ENCODE assay signal across 15 cellular contexts in genomic region chr9:135804588-135805421, GRCh38.
A peak's percentile ranks its signal among the peaks of the same experiment; 100 is the strongest.
DNase-seq lines count a peak whose midpoint lies in the region; ATAC-seq, FAIRE-seq and TF ChIP-seq lines count a peak whose summit lies in the region.
"Had no signal": no experiment of that assay in that cellular context is flagged by ENCODE, and none has a peak within 500 bp of the region (broad histone marks: within the 10 kb centered on the region; RNA-seq: fewer than 3 reads in every experiment).

No MANE protein-coding gene starts in this region.

- peak overlapping the region in 1 of 2 experiments; percentile 37 for H2BK12ac ChIP-seq in mesenchymal stem cell (ENCODE audit: low read length in 2 of 2)

- H2AK5ac ChIP-seq in mesenchymal stem cell (ENCODE audit: low read length, severe bottlenecking), result no peak overlapping the region

- H3K9ac ChIP-seq in GM23248 (no peak overlapping the region), GM12878 (ENCODE audit: control insufficient read depth, insufficient read depth, low read length) (no peak overlapping the region), mesenchymal stem cell (ENCODE audit: low read length) (no peak overlapping the region)

- ATAC-seq in GM12878 (peak; percentile 22; the same call in 1 of the 3 replicates), HG03025 (IDR thresholded peaks at IDR 0.05; ENCODE audit: low FRiP score, unreplicated experiment) (no peak), HG02571 (IDR thresholded peaks at IDR 0.05; ENCODE audit: unreplicated experiment) (no peak)
- ATAC-seq: activated T-cell treated with anti-CD3 and anti-CD28 coated beads, Interleukin-2, amount 50 U/mL, for 4 hours had no signal

- H4K8ac ChIP-seq in mesenchymal stem cell (ENCODE audit: low read length), result no peak overlapping the region

- H2AFZ ChIP-seq in GM23248 (no peak overlapping the region), GM12878 (ENCODE audit: control insufficient read depth, low read depth, low read length) (no peak overlapping the region), mesenchymal stem cell (ENCODE audit: low read depth, low read length) (no peak overlapping the region)

- no peak for TF ChIP-seq CTCF in GM12878 (IDR thresholded peaks at IDR 0.05 in 2 of 3, conservative IDR thresholded peaks at IDR 0.05 in 1 of 3; ENCODE audit: control insufficient read depth in 2 of 3, extremely low read depth in 1 of 3, insufficient read depth in 1 of 3, low read depth in 3 of 3, low read length in 3 of 3)

- DNase-seq in A172 (ENCODE audit: low spot score) (peak; percentile 9), GM23248 (peak; percentile 37), GM12878 (ENCODE audit: low read depth, low spot score) (no peak), mesenchymal stem cell (peak; percentile 3), NCI-H1436 treated with DMSO at 0.1 percent for 48 hours (lab: John Stamatoyannopoulos, UW) (no peak), NOMO-1 treated with dmso at 0.1 percent for 144 hours (lab: John Stamatoyannopoulos, UW; ENCODE audit: unreplicated experiment) (no peak)
- DNase-seq: activated B cell treated with CpG ODN at 0.5 μM for 24 hours; activated T-cell treated with anti-CD3 and anti-CD28 coated beads, Interleukin-2, amount 50 U/mL, for 4 hours; NCI-H1105 treated with DMSO at 0.1 percent for 48 hours; stimulated activated CD4-positive, alpha-beta T cell treated with anti-CD3 and anti-CD28 coated beads, Interleukin-15, amount 100 ng/mL, for 24 hours; stimulated activated CD8-positive, alpha-beta memory T cell treated with anti-CD3 and anti-CD28 coated beads, Interleukin-4, amount 100 ng/mL, for 48 hours had no signal

- no peak overlapping the region for H3K27ac ChIP-seq in GM23248
- H3K27ac ChIP-seq in GM12878 (ENCODE audit: control insufficient read depth, insufficient read depth), result no peak overlapping the region
- H3K27ac ChIP-seq in mesenchymal stem cell (ENCODE audit: low read length, poor library complexity, severe bottlenecking), result no peak overlapping the region
- H3K27ac ChIP-seq: ovary had no signal

- H3K36me3 ChIP-seq in GM23248 (ENCODE audit: low read depth) (no peaks in the 10 kb centered on the region), GM12878 (ENCODE audit: control insufficient read depth in 2 of 2, insufficient read depth in 2 of 2, low read length in 1 of 2) (peaks cover 0 to 2% of the 10 kb centered on the region in 2 experiments; a peak in 1 of 4 replicates), mesenchymal stem cell (ENCODE audit: control insufficient read depth in 1 of 2, insufficient read depth in 2 of 2, low read depth in 1 of 2, low read length in 2 of 2) (peaks cover 3 to 15% of the 10 kb centered on the region in 2 experiments)
- H3K36me3 ChIP-seq: ovary had no signal

- H2BK5ac ChIP-seq in mesenchymal stem cell (ENCODE audit: low read depth, low read length, poor library complexity, severe bottlenecking), result no peak overlapping the region

- no peak overlapping the region for H3K4ac ChIP-seq in mesenchymal stem cell (ENCODE audit: low read depth in 1 of 2, low read length in 2 of 2)

- no peak overlapping the region for H2BK120ac ChIP-seq in mesenchymal stem cell (ENCODE audit: low read depth, low read length)

- no peak for TF ChIP-seq EP300 in GM12878 (IDR thresholded peaks at IDR 0.05; ENCODE audit: borderline replicate concordance in 1 of 2, control insufficient read depth in 1 of 2, low read depth in 2 of 2, low read length in 2 of 2)

- no peak overlapping the region for H3K4me2 ChIP-seq in GM23248 (ENCODE audit: unreplicated experiment)
- no peak overlapping the region for H3K4me2 ChIP-seq in GM12878 (ENCODE audit: control insufficient read depth, insufficient read depth)
- H3K4me2 ChIP-seq in mesenchymal stem cell (ENCODE audit: low read length, poor library complexity, severe bottlenecking), result no peak overlapping the region

- H3K4me1 ChIP-seq in GM23248 (ENCODE audit: insufficient read depth) (peaks cover 6% of the 10 kb centered on the region; the same call in 1 of the 2 replicates), GM12878 (ENCODE audit: control insufficient read depth, insufficient read depth, low read length) (no peaks in the 10 kb centered on the region), mesenchymal stem cell (ENCODE audit: control insufficient read depth, insufficient read depth, low read depth, low read length) (peaks cover 17% of the 10 kb centered on the region)

- H3K4me3 ChIP-seq in GM23248 (no peak overlapping the region), GM12878 (no peak overlapping the region), mesenchymal stem cell (ENCODE audit: insufficient read depth in 1 of 2, low read depth in 1 of 2, low read length in 2 of 2) (no peak overlapping the region)
- H3K4me3 ChIP-seq: lung, ovary had no signal

- RAD21 ChIA-PET in GM12878 (lab: Charles Lee; ENCODE audit: unreplicated experiment), result no interaction called here

- peak overlapping the region; percentile 43 for H4K91ac ChIP-seq in mesenchymal stem cell (ENCODE audit: low read length)

- no peak for TF ChIP-seq RAD21 in GM12878 (IDR thresholded peaks at IDR 0.05; ENCODE audit: insufficient read depth, low read depth, low read length)

- BruUV-seq in GM12878 (replicated peaks; lab: Mats Ljungman, UMichigan), result no TSS peak

- no peak overlapping the region for H3K18ac ChIP-seq in mesenchymal stem cell (ENCODE audit: low read depth in 1 of 2, low read length in 2 of 2)

- CTCF ChIA-PET in GM12878 (lab: Yijun Ruan, JAX), result no interaction called here

- intact Hi-C loops in GM12878 (cut with micrococcal nuclease; ENCODE audit: unreplicated experiment), result no loop called here

- H3K9me3 ChIP-seq in GM23248 (ENCODE audit: low read depth) (no peaks in the 10 kb centered on the region), GM12878 (replicated peaks; ENCODE audit: control insufficient read depth, insufficient read depth, low read length) (no peaks in the 10 kb centered on the region), mesenchymal stem cell (ENCODE audit: control insufficient read depth, low read length) (no peaks in the 10 kb centered on the region)
- H3K9me3 ChIP-seq: ovary had no signal

- H3K79me1 ChIP-seq in mesenchymal stem cell (replicated peaks; ENCODE audit: low read length, poor library complexity, severe bottlenecking), result peaks cover 4% of the 10 kb centered on the region

- H3K14ac ChIP-seq in mesenchymal stem cell (ENCODE audit: low read length in 2 of 2), result no peak overlapping the region

- H3K9me2 ChIP-seq in GM23248 (ENCODE audit: insufficient read depth), result no peaks in the 10 kb centered on the region

- POLR2A ChIA-PET in GM12878 (lab: Charles Lee), result no interaction called here

- in situ Hi-C loops in GM23248 (cut with MboI), result no loop called here
- in situ Hi-C loops in GM12878 (cut with MboI), result no loop called here

- peaks cover 9% of the 10 kb centered on the region; the same call in 1 of the 2 replicates for H3F3A ChIP-seq in GM23248 (ENCODE audit: insufficient read depth)

- SMC1A ChIA-PET in GM12878 (lab: Charles Lee; ENCODE audit: uncharacterized antibody, unreplicated experiment), result no interaction called here

- no peak for TF ChIP-seq POLR2A in GM12878 (IDR thresholded peaks at IDR 0.05; ENCODE audit: low read depth, low read length)

- no peak for FAIRE-seq in GM12878 (lab: Jason Lieb, UNC)

- no peak overlapping the region for H3K23ac ChIP-seq in mesenchymal stem cell (ENCODE audit: low read length in 2 of 2)

- 82 to 86% methylated on average over 24 of the region's 24 CpGs for WGBS in GM23248 (ENCODE audit: low coverage in 1 of 2, low lambda C conversion rate in 2 of 2, missing lambda C conversion rate in 2 of 2), 2 experiments
- WGBS in GM12878 (ENCODE audit: insufficient coverage, insufficient replicate concordance, low lambda C conversion rate, missing lambda C conversion rate), result 69% methylated on average over 24 of the region's 24 CpGs
- 89% methylated on average over 24 of the region's 24 CpGs for WGBS in mesenchymal stem cell

- H2BK15ac ChIP-seq in mesenchymal stem cell (ENCODE audit: low read depth, poor library complexity, severe bottlenecking), result no peak overlapping the region

- no peaks in the 10 kb centered on the region for H3K79me2 ChIP-seq in GM23248 (ENCODE audit: insufficient read depth)
- no peaks in the 10 kb centered on the region for H3K79me2 ChIP-seq in GM12878 (ENCODE audit: control insufficient read depth, insufficient read depth, low read length)

- H4K20me1 ChIP-seq in GM23248 (ENCODE audit: insufficient read depth) (no peaks in the 10 kb centered on the region), GM12878 (ENCODE audit: control insufficient read depth, insufficient read depth) (no peaks in the 10 kb centered on the region)

- H3K27me3 ChIP-seq in GM23248 (replicated peaks; ENCODE audit: insufficient read depth) (no peaks in the 10 kb centered on the region), GM12878 (replicated peaks in 1 of 2; ENCODE audit: control insufficient read depth in 2 of 2, insufficient read depth in 2 of 2, low read length in 1 of 2) (no peaks in the 10 kb centered on the region), mesenchymal stem cell (ENCODE audit: control insufficient read depth in 1 of 2, insufficient read depth in 1 of 2, low read length in 2 of 2) (peaks cover 0 to 15% of the 10 kb centered on the region in 2 experiments)
- H3K27me3 ChIP-seq: ovary had no signal

TF ChIP-seq in GM12878, 131 proteins besides CTCF, POLR2A, EP300 and RAD21 (continues in another document):
- no peak for TF ChIP-seq ZBTB40 (IDR thresholded peaks at IDR 0.05; ENCODE audit: borderline replicate concordance)

Comparison
In these comparisons a context has a peak if more than half of its experiments do, and no peak if none do; other contexts are left out.
1. DNase-seq: peak in A172 (single experiment), GM23248 (single experiment) and mesenchymal stem cell (single experiment); none in GM12878 (single experiment), NCI-H1436 treated with DMSO at 0.1 percent for 48 hours (single experiment) and NOMO-1 treated with dmso at 0.1 percent for 144 hours (single experiment).